ENCODE assay signal across 19 cellular contexts in genomic region chr6:11793277-11793676, GRCh38. TPM values are rescaled to one million over a fixed set of nuclear protein-coding genes. Genes with fewer than 3 reads are reported as not detected.
"Had no signal": no experiment of that assay in that cellular context is flagged by ENCODE, and none has a peak within 500 bp of the region (broad histone marks: within the 10 kb centered on the region; RNA-seq: fewer than 3 reads in every experiment).

No MANE protein-coding gene starts in this region.

- H3K4me3 ChIP-seq: hepatocyte, right atrium auricular region, sigmoid colon, skin epidermis, upper lobe of left lung, uterus had no signal

- H3K4me1 Mint-ChIP-seq: naive B cell had no signal

- H3K27me3 Mint-ChIP-seq: dendritic cell treated with granulocyte-macrophage colony-stimulating factor and Interleukin-4, amounts not matched to agents 40 ng/mL and 50 ng/mL, for 4 days; naive B cell had no signal

- H3K4me3 Mint-ChIP-seq: dendritic cell treated with granulocyte-macrophage colony-stimulating factor and Interleukin-4, amounts not matched to agents 40 ng/mL and 50 ng/mL, for 4 days; effector memory CD8-positive, alpha-beta T cell; naive B cell; nephron had no signal

- H3K27me3 ChIP-seq: foreskin keratinocyte, hepatocyte, neutrophil, right atrium auricular region, sigmoid colon, upper lobe of left lung, uterus had no signal

- H3K27ac Mint-ChIP-seq: dendritic cell treated with granulocyte-macrophage colony-stimulating factor and Interleukin-4, amounts not matched to agents 40 ng/mL and 50 ng/mL, for 4 days; effector memory CD8-positive, alpha-beta T cell; nephron had no signal

- H3K9me3 Mint-ChIP-seq: effector memory CD8-positive, alpha-beta T cell had no signal

- ATAC-seq: effector memory CD8-positive, alpha-beta T cell; foreskin keratinocyte; left cardiac atrium; left ventricle myocardium superior had no signal

- DNase-seq: effector memory CD8-positive, alpha-beta T cell; foreskin keratinocyte; kidney; left cardiac atrium; left ventricle myocardium superior; mesendoderm; naive B cell; posterior cingulate gyrus; sigmoid colon; stimulated activated CD4-positive, alpha-beta T cell treated with anti-CD3 and anti-CD28 coated beads, Interleukin-12 subunit alpha, Interleukin-12 subunit beta, amount 100 ng/mL, for 4 hours; stimulated activated naive CD4-positive, alpha-beta T cell treated with Interleukin-2 at 50 U/mL for 16 hours; upper lobe of left lung; uterus had no signal

- H3K27ac ChIP-seq: foreskin keratinocyte, neutrophil, right atrium auricular region, sigmoid colon, upper lobe of left lung had no signal

RNA-seq across cellular contexts. Expression of gene ADTRP, which starts 14.7 kb away (rescaled TPM):
- total RNA-seq: left ventricle myocardium superior, right atrium auricular region, uterus had no signal
